21 cellular contexts compared by ENCODE assay signal in the genomic region with DNA sequence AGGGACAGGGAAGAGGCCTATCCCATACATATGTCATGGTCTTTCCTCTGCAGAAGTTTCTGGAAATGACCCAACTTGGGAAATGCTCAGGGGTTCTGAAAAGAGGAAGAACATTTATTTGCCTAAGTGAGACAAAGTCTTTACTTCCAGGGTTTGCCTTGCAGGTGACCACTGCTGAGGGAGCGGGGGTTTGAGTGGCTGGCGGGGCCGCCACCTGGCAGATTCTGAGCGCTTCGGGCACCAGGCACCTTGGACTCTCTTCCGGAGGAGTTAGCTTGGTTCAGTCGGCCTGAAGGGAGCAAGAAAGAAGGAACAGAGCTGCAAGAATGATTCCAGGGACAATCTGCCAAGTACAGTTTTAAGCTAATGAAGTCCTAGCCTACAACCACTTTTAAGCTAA. TPM values are rescaled to one million over a fixed set of nuclear protein-coding genes. Genes with fewer than 3 reads are reported as not detected.
"Had no signal": no experiment of that assay in that cellular context is flagged by ENCODE, and none has a peak within 500 bp of the region (broad histone marks: within the 10 kb centered on the region; RNA-seq: fewer than 3 reads in every experiment).

No MANE protein-coding gene starts in this region.

- H3K9me3 ChIP-seq: gastrocnemius medialis, heart left ventricle, neutrophil, spleen, thoracic aorta, upper lobe of right lung had no signal

- DNase-seq: activated CD4-positive, alpha-beta memory T cell treated with anti-CD3 and anti-CD28 coated beads for 36 hours; activated naive CD4-positive, alpha-beta T cell treated with anti-CD3 and anti-CD28 coated beads for 36 hours; activated T-cell treated with anti-CD3 and anti-CD28 coated beads, Interleukin-2, amount 50 U/mL, for 1 hour; anterior cingulate cortex; brain microvascular endothelial cell; central memory CD4-positive, alpha-beta T cell; gastrocnemius medialis; heart left ventricle; immature natural killer cell; left ventricle myocardium superior; naive thymus-derived CD4-positive, alpha-beta T cell; spleen; stimulated activated CD4-positive, alpha-beta T cell treated with anti-CD3 and anti-CD28 coated beads, Interleukin-4, amount 100 ng/mL, for 4 hours; upper lobe of right lung; WERI-Rb-1 had no signal

- H3K27ac Mint-ChIP-seq: activated CD4-positive, alpha-beta memory T cell treated with anti-CD3 and anti-CD28 coated beads for 36 hours; activated naive CD4-positive, alpha-beta T cell treated with anti-CD3 and anti-CD28 coated beads for 36 hours; immature natural killer cell; memory B cell; stimulated activated memory B cell treated with anti-CD40 and anti-IgM and Interleukin-4, amounts not matched to agents 10 μg/mL and 1 μg/mL and 100 μg/mL, for 72 hours; T-helper 1 cell treated with Interleukin-12 subunit alpha and Interleukin-12 subunit beta and Interleukin-4 antibody, amounts not matched to agents 30 μg/mL and 1 μg/mL, for 36 hours had no signal

- H3K4me3 Mint-ChIP-seq: activated CD4-positive, alpha-beta memory T cell treated with anti-CD3 and anti-CD28 coated beads for 36 hours; activated naive CD4-positive, alpha-beta T cell treated with anti-CD3 and anti-CD28 coated beads for 36 hours; immature natural killer cell; memory B cell; naive thymus-derived CD4-positive, alpha-beta T cell; stimulated activated memory B cell treated with anti-CD40 and anti-IgM and Interleukin-4, amounts not matched to agents 10 μg/mL and 1 μg/mL and 100 μg/mL, for 72 hours; T-helper 1 cell treated with Interleukin-12 subunit alpha and Interleukin-12 subunit beta and Interleukin-4 antibody, amounts not matched to agents 30 μg/mL and 1 μg/mL, for 36 hours had no signal

- H3K4me1 ChIP-seq: gastrocnemius medialis had no signal

- H3K27me3 ChIP-seq: brain microvascular endothelial cell, gastrocnemius medialis, heart left ventricle, spleen, upper lobe of right lung had no signal

- H3K4me3 ChIP-seq: coronary artery, gastrocnemius medialis, heart left ventricle, spleen, thoracic aorta, upper lobe of right lung had no signal

- H3K9me3 Mint-ChIP-seq: activated CD4-positive, alpha-beta memory T cell treated with anti-CD3 and anti-CD28 coated beads for 36 hours; activated naive CD4-positive, alpha-beta T cell treated with anti-CD3 and anti-CD28 coated beads for 36 hours; immature natural killer cell; memory B cell; naive thymus-derived CD4-positive, alpha-beta T cell; stimulated activated memory B cell treated with anti-CD40 and anti-IgM and Interleukin-4, amounts not matched to agents 10 μg/mL and 1 μg/mL and 100 μg/mL, for 72 hours; T-helper 1 cell treated with Interleukin-12 subunit alpha and Interleukin-12 subunit beta and Interleukin-4 antibody, amounts not matched to agents 30 μg/mL and 1 μg/mL, for 36 hours had no signal

- H3K36me3 ChIP-seq: gastrocnemius medialis, neutrophil, thoracic aorta, upper lobe of right lung had no signal

- H3K27ac ChIP-seq: brain microvascular endothelial cell, coronary artery, gastrocnemius medialis, heart left ventricle, neutrophil, spleen, thoracic aorta, upper lobe of right lung, WERI-Rb-1 had no signal

- H3K27me3 Mint-ChIP-seq: activated CD4-positive, alpha-beta memory T cell treated with anti-CD3 and anti-CD28 coated beads for 36 hours; memory B cell; naive thymus-derived CD4-positive, alpha-beta T cell; stimulated activated memory B cell treated with anti-CD40 and anti-IgM and Interleukin-4, amounts not matched to agents 10 μg/mL and 1 μg/mL and 100 μg/mL, for 72 hours had no signal

- ATAC-seq: gastrocnemius medialis; heart left ventricle; left ventricle myocardium superior; naive thymus-derived CD4-positive, alpha-beta T cell; upper lobe of right lung had no signal

RNA-seq across cellular contexts. Expression of gene CPA1, which starts 18.5 kb away (rescaled TPM):
- total RNA-seq: activated CD4-positive, alpha-beta memory T cell treated with anti-CD3 and anti-CD28 coated beads for 36 hours; activated naive CD4-positive, alpha-beta T cell treated with anti-CD3 and anti-CD28 coated beads for 36 hours; gastrocnemius medialis; left ventricle myocardium superior; naive thymus-derived CD4-positive, alpha-beta T cell; upper lobe of right lung had no signal
- polyA plus RNA-seq: immature natural killer cell; naive thymus-derived CD4-positive, alpha-beta T cell had no signal

RNA-seq across cellular contexts. Expression of gene CPA5, which starts 54.1 kb away (rescaled TPM):
- total RNA-seq: gastrocnemius medialis, heart left ventricle, left ventricle myocardium superior, thoracic aorta, upper lobe of right lung had no signal
- polyA plus RNA-seq: heart left ventricle, immature natural killer cell had no signal
